2 cellular contexts compared by ENCODE assay signal in the genomic region with DNA sequence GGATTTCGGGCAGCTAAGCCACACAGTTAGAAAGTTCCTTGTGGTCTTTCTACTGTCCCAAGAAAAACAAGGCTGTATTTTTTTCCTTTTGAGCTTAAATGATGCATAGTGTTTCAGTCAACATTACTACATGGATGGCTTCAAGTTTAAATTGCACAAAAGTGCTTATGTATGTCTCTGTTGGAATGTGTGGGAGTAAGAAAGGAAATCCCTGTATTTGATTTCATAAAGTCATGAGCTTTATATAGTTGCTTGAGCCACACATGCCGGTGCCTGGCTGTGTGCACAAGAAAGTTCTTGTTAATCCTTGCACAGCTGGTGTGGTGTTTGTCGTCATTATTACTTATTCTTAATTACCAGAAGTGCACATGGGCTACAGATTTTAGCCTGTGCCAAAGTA.
TF ChIP-seq lines count a peak whose summit lies in the region.

No MANE protein-coding gene starts in this region.

TF ChIP-seq in SK-N-SH treated with all-trans-retinoic acid at 6 μM for 48 hours, 23 proteins besides CTCF, POLR2A, EP300 and RAD21 (continued from another document):
- TF ChIP-seq, protein P1, sequence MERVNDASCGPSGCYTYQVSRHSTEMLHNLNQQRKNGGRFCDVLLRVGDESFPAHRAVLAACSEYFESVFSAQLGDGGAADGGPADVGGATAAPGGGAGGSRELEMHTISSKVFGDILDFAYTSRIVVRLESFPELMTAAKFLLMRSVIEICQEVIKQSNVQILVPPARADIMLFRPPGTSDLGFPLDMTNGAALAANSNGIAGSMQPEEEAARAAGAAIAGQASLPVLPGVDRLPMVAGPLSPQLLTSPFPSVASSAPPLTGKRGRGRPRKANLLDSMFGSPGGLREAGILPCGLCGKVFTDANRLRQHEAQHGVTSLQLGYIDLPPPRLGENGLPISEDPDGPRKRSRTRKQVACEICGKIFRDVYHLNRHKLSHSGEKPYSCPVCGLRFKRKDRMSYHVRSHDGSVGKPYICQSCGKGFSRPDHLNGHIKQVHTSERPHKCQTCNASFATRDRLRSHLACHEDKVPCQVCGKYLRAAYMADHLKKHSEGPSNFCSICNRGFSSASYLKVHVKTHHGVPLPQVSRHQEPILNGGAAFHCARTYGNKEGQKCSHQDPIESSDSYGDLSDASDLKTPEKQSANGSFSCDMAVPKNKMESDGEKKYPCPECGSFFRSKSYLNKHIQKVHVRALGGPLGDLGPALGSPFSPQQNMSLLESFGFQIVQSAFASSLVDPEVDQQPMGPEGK (CRISPR knock-in tag; IDR thresholded peaks at IDR 0.05; ENCODE audit: borderline replicate concordance) = no peak
- TF ChIP-seq BACH2 (CRISPR knock-in tag; IDR thresholded peaks at IDR 0.05; ENCODE audit: borderline replicate concordance) (no peak), ISL1 (CRISPR knock-in tag; IDR thresholded peaks at IDR 0.05) (0 out of 2 replicates have a peak, but pooled peaks have one; percentile 32), ZNF70 (CRISPR knock-in tag; IDR thresholded peaks at IDR 0.05) (no peak), ESRRG (CRISPR knock-in tag; IDR thresholded peaks at IDR 0.05) (no peak)

TF ChIP-seq in SK-N-SH, 30 proteins besides CTCF, POLR2A, EP300 and RAD21 (continued from another document):
- TF ChIP-seq, protein P2, sequence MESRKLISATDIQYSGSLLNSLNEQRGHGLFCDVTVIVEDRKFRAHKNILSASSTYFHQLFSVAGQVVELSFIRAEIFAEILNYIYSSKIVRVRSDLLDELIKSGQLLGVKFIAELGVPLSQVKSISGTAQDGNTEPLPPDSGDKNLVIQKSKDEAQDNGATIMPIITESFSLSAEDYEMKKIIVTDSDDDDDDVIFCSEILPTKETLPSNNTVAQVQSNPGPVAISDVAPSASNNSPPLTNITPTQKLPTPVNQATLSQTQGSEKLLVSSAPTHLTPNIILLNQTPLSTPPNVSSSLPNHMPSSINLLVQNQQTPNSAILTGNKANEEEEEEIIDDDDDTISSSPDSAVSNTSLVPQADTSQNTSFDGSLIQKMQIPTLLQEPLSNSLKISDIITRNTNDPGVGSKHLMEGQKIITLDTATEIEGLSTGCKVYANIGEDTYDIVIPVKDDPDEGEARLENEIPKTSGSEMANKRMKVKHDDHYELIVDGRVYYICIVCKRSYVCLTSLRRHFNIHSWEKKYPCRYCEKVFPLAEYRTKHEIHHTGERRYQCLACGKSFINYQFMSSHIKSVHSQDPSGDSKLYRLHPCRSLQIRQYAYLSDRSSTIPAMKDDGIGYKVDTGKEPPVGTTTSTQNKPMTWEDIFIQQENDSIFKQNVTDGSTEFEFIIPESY (IDR thresholded peaks at IDR 0.05; ENCODE audit: borderline replicate concordance, low read depth) = no peak
- TF ChIP-seq JUND (IDR thresholded peaks at IDR 0.05) (no peak), EZH2phosphoT487 (IDR thresholded peaks at IDR 0.05; ENCODE audit: borderline replicate concordance, low read depth) (no peak), RXRA (IDR thresholded peaks at IDR 0.05; ENCODE audit: borderline replicate concordance, low read depth) (no peak), MEF2A (IDR thresholded peaks at IDR 0.05; ENCODE audit: borderline replicate concordance, low read depth) (no peak), FOXM1 (IDR thresholded peaks at IDR 0.05; ENCODE audit: low read depth) (no peak), YY1 (IDR thresholded peaks at IDR 0.05; ENCODE audit: low read depth) (no peak), POLR2AphosphoS5 (IDR thresholded peaks at IDR 0.05; ENCODE audit: low read depth, low read length) (no peak), TEAD4 (IDR thresholded peaks at IDR 0.05; ENCODE audit: borderline replicate concordance, insufficient read depth) (no peak), GABPA (IDR thresholded peaks at IDR 0.05; ENCODE audit: low read depth) (no peak), NRF1 (IDR thresholded peaks at IDR 0.05; ENCODE audit: low read depth, low read length) (no peak)
- TF ChIP-seq, protein P3, sequence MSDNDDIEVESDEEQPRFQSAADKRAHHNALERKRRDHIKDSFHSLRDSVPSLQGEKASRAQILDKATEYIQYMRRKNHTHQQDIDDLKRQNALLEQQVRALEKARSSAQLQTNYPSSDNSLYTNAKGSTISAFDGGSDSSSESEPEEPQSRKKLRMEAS (IDR thresholded peaks at IDR 0.05; ENCODE audit: low read depth) = no peak
- TF ChIP-seq, protein P4, sequence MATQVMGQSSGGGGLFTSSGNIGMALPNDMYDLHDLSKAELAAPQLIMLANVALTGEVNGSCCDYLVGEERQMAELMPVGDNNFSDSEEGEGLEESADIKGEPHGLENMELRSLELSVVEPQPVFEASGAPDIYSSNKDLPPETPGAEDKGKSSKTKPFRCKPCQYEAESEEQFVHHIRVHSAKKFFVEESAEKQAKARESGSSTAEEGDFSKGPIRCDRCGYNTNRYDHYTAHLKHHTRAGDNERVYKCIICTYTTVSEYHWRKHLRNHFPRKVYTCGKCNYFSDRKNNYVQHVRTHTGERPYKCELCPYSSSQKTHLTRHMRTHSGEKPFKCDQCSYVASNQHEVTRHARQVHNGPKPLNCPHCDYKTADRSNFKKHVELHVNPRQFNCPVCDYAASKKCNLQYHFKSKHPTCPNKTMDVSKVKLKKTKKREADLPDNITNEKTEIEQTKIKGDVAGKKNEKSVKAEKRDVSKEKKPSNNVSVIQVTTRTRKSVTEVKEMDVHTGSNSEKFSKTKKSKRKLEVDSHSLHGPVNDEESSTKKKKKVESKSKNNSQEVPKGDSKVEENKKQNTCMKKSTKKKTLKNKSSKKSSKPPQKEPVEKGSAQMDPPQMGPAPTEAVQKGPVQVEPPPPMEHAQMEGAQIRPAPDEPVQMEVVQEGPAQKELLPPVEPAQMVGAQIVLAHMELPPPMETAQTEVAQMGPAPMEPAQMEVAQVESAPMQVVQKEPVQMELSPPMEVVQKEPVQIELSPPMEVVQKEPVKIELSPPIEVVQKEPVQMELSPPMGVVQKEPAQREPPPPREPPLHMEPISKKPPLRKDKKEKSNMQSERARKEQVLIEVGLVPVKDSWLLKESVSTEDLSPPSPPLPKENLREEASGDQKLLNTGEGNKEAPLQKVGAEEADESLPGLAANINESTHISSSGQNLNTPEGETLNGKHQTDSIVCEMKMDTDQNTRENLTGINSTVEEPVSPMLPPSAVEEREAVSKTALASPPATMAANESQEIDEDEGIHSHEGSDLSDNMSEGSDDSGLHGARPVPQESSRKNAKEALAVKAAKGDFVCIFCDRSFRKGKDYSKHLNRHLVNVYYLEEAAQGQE (IDR thresholded peaks at IDR 0.05; ENCODE audit: low read depth, low read length) = no peak
